1 cellular context compared by ENCODE assay signal in the genomic region with DNA sequence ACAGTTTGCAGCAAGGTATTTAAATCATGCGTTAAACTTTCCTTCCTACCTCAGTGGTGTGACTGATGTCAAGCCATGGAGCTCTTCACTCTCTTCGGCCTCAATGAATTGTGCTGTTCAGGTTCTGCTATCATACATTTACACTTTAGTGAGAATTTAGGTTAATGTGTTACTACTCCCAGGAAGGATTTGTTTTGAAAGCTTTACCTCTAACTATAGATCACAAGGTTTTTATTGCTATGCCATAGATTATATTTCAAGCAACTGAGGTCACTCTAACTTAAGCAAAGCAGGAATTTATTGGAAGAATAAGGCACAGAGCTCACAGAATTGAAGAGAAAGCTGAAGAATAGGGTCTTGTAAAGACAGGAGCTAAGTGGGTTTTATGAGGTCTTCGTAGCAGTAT.
TF ChIP-seq lines count a peak whose summit lies in the region.

No MANE protein-coding gene starts in this region.

TF ChIP-seq in HEK293, 187 proteins besides CTCF, POLR2A, EP300 and RAD21 (continued from another document):
- TF ChIP-seq, protein P1, sequence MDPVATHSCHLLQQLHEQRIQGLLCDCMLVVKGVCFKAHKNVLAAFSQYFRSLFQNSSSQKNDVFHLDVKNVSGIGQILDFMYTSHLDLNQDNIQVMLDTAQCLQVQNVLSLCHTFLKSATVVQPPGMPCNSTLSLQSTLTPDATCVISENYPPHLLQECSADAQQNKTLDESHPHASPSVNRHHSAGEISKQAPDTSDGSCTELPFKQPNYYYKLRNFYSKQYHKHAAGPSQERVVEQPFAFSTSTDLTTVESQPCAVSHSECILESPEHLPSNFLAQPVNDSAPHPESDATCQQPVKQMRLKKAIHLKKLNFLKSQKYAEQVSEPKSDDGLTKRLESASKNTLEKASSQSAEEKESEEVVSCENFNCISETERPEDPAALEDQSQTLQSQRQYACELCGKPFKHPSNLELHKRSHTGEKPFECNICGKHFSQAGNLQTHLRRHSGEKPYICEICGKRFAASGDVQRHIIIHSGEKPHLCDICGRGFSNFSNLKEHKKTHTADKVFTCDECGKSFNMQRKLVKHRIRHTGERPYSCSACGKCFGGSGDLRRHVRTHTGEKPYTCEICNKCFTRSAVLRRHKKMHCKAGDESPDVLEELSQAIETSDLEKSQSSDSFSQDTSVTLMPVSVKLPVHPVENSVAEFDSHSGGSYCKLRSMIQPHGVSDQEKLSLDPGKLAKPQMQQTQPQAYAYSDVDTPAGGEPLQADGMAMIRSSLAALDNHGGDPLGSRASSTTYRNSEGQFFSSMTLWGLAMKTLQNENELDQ (tag by site-specific recombination; IDR thresholded peaks at IDR 0.05; ENCODE audit: low read depth) = no peak
- TF ChIP-seq ZNF23 (tag by site-specific recombination; IDR thresholded peaks at IDR 0.05; ENCODE audit: borderline replicate concordance) (no peak), ZBTB8A (tag by site-specific recombination; IDR thresholded peaks at IDR 0.05) (no peak), GLIS2 (tag by site-specific recombination; IDR thresholded peaks at IDR 0.05) (no peak), ZNF138 (tag by site-specific recombination; IDR thresholded peaks at IDR 0.05; ENCODE audit: borderline replicate concordance) (no peak), MEIS1 (CRISPR knock-in tag; IDR thresholded peaks at IDR 0.05; ENCODE audit: borderline replicate concordance) (no peak), ZSCAN16 (tag by site-specific recombination; IDR thresholded peaks at IDR 0.05) (peak; percentile 40; the same call in 1 of the 2 replicates), ZNF140 (tag by site-specific recombination; IDR thresholded peaks at IDR 0.05) (no peak), ZNF214 (tag by site-specific recombination; IDR thresholded peaks at IDR 0.05; ENCODE audit: borderline replicate concordance) (no peak), REPIN1 (tag by site-specific recombination; IDR thresholded peaks at IDR 0.05; ENCODE audit: low read depth) (no peak), ZNF157 (tag by site-specific recombination; IDR thresholded peaks at IDR 0.05) (no peak), ZNF501 (tag by site-specific recombination; IDR thresholded peaks at IDR 0.05) (no peak), ZNF549 (tag by site-specific recombination; IDR thresholded peaks at IDR 0.05) (no peak), ZNF777 (tag by site-specific recombination; IDR thresholded peaks at IDR 0.05; ENCODE audit: borderline replicate concordance) (no peak)
- TF ChIP-seq, protein P2, sequence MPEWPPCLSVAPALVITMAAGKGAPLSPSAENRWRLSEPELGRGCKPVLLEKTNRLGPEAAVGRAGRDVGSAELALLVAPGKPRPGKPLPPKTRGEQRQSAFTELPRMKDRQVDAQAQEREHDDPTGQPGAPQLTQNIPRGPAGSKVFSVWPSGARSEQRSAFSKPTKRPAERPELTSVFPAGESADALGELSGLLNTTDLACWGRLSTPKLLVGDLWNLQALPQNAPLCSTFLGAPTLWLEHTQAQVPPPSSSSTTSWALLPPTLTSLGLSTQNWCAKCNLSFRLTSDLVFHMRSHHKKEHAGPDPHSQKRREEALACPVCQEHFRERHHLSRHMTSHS (tag by site-specific recombination; IDR thresholded peaks at IDR 0.05) = no peak
TF ChIP-seq in HEK293: peak in this region for 15.
